1 cellular context compared by ENCODE assay signal in genomic region chr17:40534431-40535189, GRCh38.
TF ChIP-seq lines count a peak whose summit lies in the region.

No MANE protein-coding gene starts in this region.

TF ChIP-seq in GM12878, 131 proteins besides CTCF, POLR2A, EP300 and RAD21 (continued from another document and continues in another):
- TF ChIP-seq CREM (IDR thresholded peaks at IDR 0.05; ENCODE audit: low read depth) = no peak
- TF ChIP-seq MYC (IDR thresholded peaks at IDR 0.05; ENCODE audit: insufficient read depth, insufficient read length, insufficient replicate concordance, low read length, severe bottlenecking) = no peak
- no peak for TF ChIP-seq FOXM1 (IDR thresholded peaks at IDR 0.05; ENCODE audit: low read depth, low read length)
- TF ChIP-seq, protein P1, sequence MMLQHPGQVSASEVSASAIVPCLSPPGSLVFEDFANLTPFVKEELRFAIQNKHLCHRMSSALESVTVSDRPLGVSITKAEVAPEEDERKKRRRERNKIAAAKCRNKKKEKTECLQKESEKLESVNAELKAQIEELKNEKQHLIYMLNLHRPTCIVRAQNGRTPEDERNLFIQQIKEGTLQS (IDR thresholded peaks at IDR 0.05; ENCODE audit: borderline replicate concordance, extremely low read depth, low read depth, low read length) = no peak
- TF ChIP-seq ZNF217 (IDR thresholded peaks at IDR 0.05) = no peak
- no peak for TF ChIP-seq ZBED1 (IDR thresholded peaks at IDR 0.05; ENCODE audit: borderline replicate concordance)
- TF ChIP-seq MEF2A (IDR thresholded peaks at IDR 0.05; ENCODE audit: insufficient read depth, low read depth, low read length) = no peak
- TF ChIP-seq BMI1 (IDR thresholded peaks at IDR 0.05; ENCODE audit: borderline replicate concordance) = 0 out of 2 replicates have a peak, but pooled peaks have one; percentile 29
- no peak for TF ChIP-seq BHLHE40 (IDR thresholded peaks at IDR 0.05; ENCODE audit: borderline replicate concordance in 1 of 2, low read depth in 2 of 2, low read length in 1 of 2)
- TF ChIP-seq SIX5 (IDR thresholded peaks at IDR 0.05; ENCODE audit: low read depth, low read length, severe bottlenecking) = no peak
- no peak for TF ChIP-seq RUNX3 (IDR thresholded peaks at IDR 0.05; ENCODE audit: low read length)
- no peak for TF ChIP-seq ZBTB33 (IDR thresholded peaks at IDR 0.05)
- TF ChIP-seq MTA2 (IDR thresholded peaks at IDR 0.05; ENCODE audit: low read depth) = peak; percentile 25; the same call in 1 of the 2 replicates
- TF ChIP-seq HCFC1 (IDR thresholded peaks at IDR 0.05; ENCODE audit: low read length) = no peak
- no peak for TF ChIP-seq LARP7 (IDR thresholded peaks at IDR 0.05)
- TF ChIP-seq NFYA (IDR thresholded peaks at IDR 0.05; ENCODE audit: borderline replicate concordance, low read depth, low read length) = no peak
- TF ChIP-seq NFIC (IDR thresholded peaks at IDR 0.05; ENCODE audit: low read depth, low read length) = no peak
- no peak for TF ChIP-seq ETV6 (conservative IDR thresholded peaks at IDR 0.05 in 1 of 2, IDR thresholded peaks at IDR 0.05 in 1 of 2; ENCODE audit: borderline replicate concordance in 1 of 2, low read depth in 1 of 2)
- peak; percentile 89 for TF ChIP-seq HDGF (IDR thresholded peaks at IDR 0.05)
- TF ChIP-seq IKZF2 (IDR thresholded peaks at IDR 0.05) = peak; percentile 75 to 79
- no peak for TF ChIP-seq ASH2L (IDR thresholded peaks at IDR 0.05; ENCODE audit: borderline replicate concordance, low read depth)
- TF ChIP-seq ZNF687 (IDR thresholded peaks at IDR 0.05) = 0 out of 2 replicates have a peak, but pooled peaks have one; percentile 37
- no peak for TF ChIP-seq BCL11A (IDR thresholded peaks at IDR 0.05; ENCODE audit: low read depth, low read length)
- no peak for TF ChIP-seq ZNF622 (IDR thresholded peaks at IDR 0.05)
- TF ChIP-seq SMAD5 (IDR thresholded peaks at IDR 0.05; ENCODE audit: low read depth) = no peak
- TF ChIP-seq, protein P2, sequence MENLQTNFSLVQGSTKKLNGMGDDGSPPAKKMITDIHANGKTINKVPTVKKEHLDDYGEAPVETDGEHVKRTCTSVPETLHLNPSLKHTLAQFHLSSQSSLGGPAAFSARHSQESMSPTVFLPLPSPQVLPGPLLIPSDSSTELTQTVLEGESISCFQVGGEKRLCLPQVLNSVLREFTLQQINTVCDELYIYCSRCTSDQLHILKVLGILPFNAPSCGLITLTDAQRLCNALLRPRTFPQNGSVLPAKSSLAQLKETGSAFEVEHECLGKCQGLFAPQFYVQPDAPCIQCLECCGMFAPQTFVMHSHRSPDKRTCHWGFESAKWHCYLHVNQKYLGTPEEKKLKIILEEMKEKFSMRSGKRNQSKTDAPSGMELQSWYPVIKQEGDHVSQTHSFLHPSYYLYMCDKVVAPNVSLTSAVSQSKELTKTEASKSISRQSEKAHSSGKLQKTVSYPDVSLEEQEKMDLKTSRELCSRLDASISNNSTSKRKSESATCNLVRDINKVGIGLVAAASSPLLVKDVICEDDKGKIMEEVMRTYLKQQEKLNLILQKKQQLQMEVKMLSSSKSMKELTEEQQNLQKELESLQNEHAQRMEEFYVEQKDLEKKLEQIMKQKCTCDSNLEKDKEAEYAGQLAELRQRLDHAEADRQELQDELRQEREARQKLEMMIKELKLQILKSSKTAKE (IDR thresholded peaks at IDR 0.05; ENCODE audit: low read depth, poor library complexity, severe bottlenecking) = no peak
- TF ChIP-seq FOXK2 (IDR thresholded peaks at IDR 0.05) = no peak
- no peak for TF ChIP-seq DPF2 (IDR thresholded peaks at IDR 0.05)
- peak; percentile 22; the same call in 1 of the 2 replicates for TF ChIP-seq MLLT1 (IDR thresholded peaks at IDR 0.05)
- TF ChIP-seq PRDM15 (CRISPR knock-in tag; IDR thresholded peaks at IDR 0.05) = no peak
- TF ChIP-seq TCF12 (IDR thresholded peaks at IDR 0.05; ENCODE audit: low read depth, low read length) = no peak
- no peak for TF ChIP-seq HSF1 (IDR thresholded peaks at IDR 0.05; ENCODE audit: low read depth, low read length)
- TF ChIP-seq ESRRA (IDR thresholded peaks at IDR 0.05; ENCODE audit: low read length) = no peak
- no peak for TF ChIP-seq EZH2 (IDR thresholded peaks at IDR 0.05; ENCODE audit: borderline replicate concordance, control insufficient read depth, low read depth, low read length)
- no peak for TF ChIP-seq E2F4 (IDR thresholded peaks at IDR 0.05; ENCODE audit: low read depth, low read length)
- TF ChIP-seq, protein P3, sequence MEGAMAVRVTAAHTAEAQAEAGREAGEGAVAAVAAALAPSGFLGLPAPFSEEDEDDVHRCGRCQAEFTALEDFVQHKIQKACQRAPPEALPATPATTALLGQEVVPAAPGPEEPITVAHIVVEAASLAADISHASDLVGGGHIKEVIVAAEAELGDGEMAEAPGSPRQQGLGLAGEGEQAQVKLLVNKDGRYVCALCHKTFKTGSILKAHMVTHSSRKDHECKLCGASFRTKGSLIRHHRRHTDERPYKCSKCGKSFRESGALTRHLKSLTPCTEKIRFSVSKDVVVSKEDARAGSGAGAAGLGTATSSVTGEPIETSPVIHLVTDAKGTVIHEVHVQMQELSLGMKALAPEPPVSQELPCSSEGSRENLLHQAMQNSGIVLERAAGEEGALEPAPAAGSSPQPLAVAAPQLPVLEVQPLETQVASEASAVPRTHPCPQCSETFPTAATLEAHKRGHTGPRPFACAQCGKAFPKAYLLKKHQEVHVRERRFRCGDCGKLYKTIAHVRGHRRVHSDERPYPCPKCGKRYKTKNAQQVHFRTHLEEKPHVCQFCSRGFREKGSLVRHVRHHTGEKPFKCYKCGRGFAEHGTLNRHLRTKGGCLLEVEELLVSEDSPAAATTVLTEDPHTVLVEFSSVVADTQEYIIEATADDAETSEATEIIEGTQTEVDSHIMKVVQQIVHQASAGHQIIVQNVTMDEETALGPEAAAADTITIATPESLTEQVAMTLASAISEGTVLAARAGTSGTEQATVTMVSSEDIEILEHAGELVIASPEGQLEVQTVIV (IDR thresholded peaks at IDR 0.05; ENCODE audit: borderline replicate concordance, partially characterized antibody) = peak; percentile 39
- TF ChIP-seq, protein P4, sequence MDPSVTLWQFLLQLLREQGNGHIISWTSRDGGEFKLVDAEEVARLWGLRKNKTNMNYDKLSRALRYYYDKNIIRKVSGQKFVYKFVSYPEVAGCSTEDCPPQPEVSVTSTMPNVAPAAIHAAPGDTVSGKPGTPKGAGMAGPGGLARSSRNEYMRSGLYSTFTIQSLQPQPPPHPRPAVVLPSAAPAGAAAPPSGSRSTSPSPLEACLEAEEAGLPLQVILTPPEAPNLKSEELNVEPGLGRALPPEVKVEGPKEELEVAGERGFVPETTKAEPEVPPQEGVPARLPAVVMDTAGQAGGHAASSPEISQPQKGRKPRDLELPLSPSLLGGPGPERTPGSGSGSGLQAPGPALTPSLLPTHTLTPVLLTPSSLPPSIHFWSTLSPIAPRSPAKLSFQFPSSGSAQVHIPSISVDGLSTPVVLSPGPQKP (IDR thresholded peaks at IDR 0.05; ENCODE audit: low read depth, low read length) = no peak
